Comparison of ENCODE assay signal across 18 cellular contexts in the genomic region with DNA sequence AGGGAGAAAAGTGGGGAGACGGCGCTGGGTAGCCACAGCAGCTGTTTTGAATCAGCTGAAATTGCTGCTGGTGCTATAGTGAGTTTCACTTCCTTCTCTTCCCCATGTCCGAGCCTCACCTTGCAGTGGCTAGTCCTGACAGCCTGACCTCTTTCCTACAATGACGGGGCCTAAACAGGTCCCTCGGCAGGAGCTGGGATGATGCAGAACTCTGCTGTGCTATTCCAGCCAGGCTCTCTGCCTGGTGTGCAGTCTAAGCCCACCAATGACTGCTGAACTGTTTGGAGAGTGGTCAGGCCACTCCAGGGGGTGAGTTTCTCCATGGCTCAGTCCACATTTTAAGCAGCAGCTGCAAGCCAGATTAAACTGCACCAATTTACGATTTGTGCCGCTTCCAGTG.
A peak's percentile ranks its signal among the peaks of the same experiment; 100 is the strongest.
DNase-seq lines count a peak whose midpoint lies in the region; ATAC-seq and TF ChIP-seq lines count a peak whose summit lies in the region.
"Had no signal": no experiment of that assay in that cellular context is flagged by ENCODE, and none has a peak within 500 bp of the region (broad histone marks: within the 10 kb centered on the region; RNA-seq: fewer than 3 reads in every experiment).

No MANE protein-coding gene starts in this region.

- H3K9me3 Mint-ChIP-seq in H9: no peaks in the 10 kb centered on the region
- H3K9me3 Mint-ChIP-seq: neural crest cell had no signal

- H3K4ac ChIP-seq in H9 (ENCODE audit: low read depth, low read length): no peak overlapping the region

- no peaks in the 10 kb centered on the region for H3K79me2 ChIP-seq in H9 (ENCODE audit: insufficient read depth, low read length)

- H3K27me3 Mint-ChIP-seq in H9 (ENCODE audit: low read depth): no peaks in the 10 kb centered on the region

- DNase-seq in GM10248 (ENCODE audit: extremely low spot score) (peak; percentile 51), H9 (no peak), NOMO-1 treated with dmso at 0.1 percent for 144 hours (lab: John Stamatoyannopoulos, UW; ENCODE audit: unreplicated experiment) (peak; percentile 8), lung (ENCODE audit: low spot score) (no peak), activated gamma-delta T cell (lab: John Stamatoyannopoulos, UW) (no peak), nucleus accumbens (lab: John Stamatoyannopoulos, UW) (no peak), SKM-1 treated with dmso at 0.1 percent for 144 hours (lab: John Stamatoyannopoulos, UW; ENCODE audit: unreplicated experiment) (no peak), NCI-H1694 (lab: John Stamatoyannopoulos, UW) (no peak)
- DNase-seq: activated CD8-positive, alpha-beta memory T cell treated with anti-CD3 and anti-CD28 coated beads, Interleukin-2, amount 50 U/mL, for 48 hours; adrenal gland; effector CD4-positive, alpha-beta T cell; EL; gastrocnemius medialis; NCI-H1417; NCI-H69 had no signal

- no peak overlapping the region for H3K4me3 Mint-ChIP-seq in H9
- H3K4me3 Mint-ChIP-seq: neural crest cell had no signal

- H3K4me3 ChIP-seq in lung: no peak overlapping the region
- H3K4me3 ChIP-seq: adrenal gland, gastrocnemius medialis, SJSA1 had no signal

- no peak overlapping the region for H4K8ac ChIP-seq in H9 (replicated peaks; ENCODE audit: insufficient read length, low read depth, low read length)

- H3K4me1 Mint-ChIP-seq in H9: peaks cover 46 to 51% of the 10 kb centered on the region in 2 experiments

- no peak overlapping the region for H4K91ac ChIP-seq in H9 (ENCODE audit: insufficient read length, low read depth, low read length)

- H2BK12ac ChIP-seq in H9 (ENCODE audit: insufficient read length, low read depth, low read length): no peak overlapping the region

- ATAC-seq in lung (ENCODE audit: insufficient read depth, low FRiP score): peak; percentile 12
- ATAC-seq: gastrocnemius medialis, left colon had no signal

- no peak overlapping the region for H3K56ac ChIP-seq in H9 (ENCODE audit: insufficient read length, low read depth, low read length)

- H3K4me2 ChIP-seq in H9 (ENCODE audit: insufficient read depth, insufficient read length, low read length): no peak overlapping the region

- H3K4me1 ChIP-seq in H9 (ENCODE audit: insufficient read depth, low read length): 0 out of 2 replicates have a peak, but pooled peaks cover 3% of the 10 kb centered on the region
- H3K4me1 ChIP-seq in lung (ENCODE audit: control insufficient read depth in 2 of 2, insufficient read depth in 2 of 2, low read length in 2 of 2): peaks cover 3 to 7% of the 10 kb centered on the region in 2 donors

- peak overlapping the region in 2 of 3 experiments; percentile 44 to 48; a peak in 2 of 7 replicates for H3K27ac Mint-ChIP-seq in H9

- H3K9ac ChIP-seq in H9 (ENCODE audit: extremely low read depth, insufficient read length, low read length): no peak overlapping the region

- no peak overlapping the region for H2BK20ac ChIP-seq in H9 (ENCODE audit: low read depth, low read length, poor library complexity, severe bottlenecking)

- H3T11ph ChIP-seq in H9 (ENCODE audit: low read length): no peak overlapping the region

- H3K27me3 ChIP-seq in H9 (ENCODE audit: insufficient read depth, low read length): no peaks in the 10 kb centered on the region
- no peaks in the 10 kb centered on the region for H3K27me3 ChIP-seq in lung (ENCODE audit: control insufficient read depth, insufficient read depth)
- H3K27me3 ChIP-seq: adrenal gland, gastrocnemius medialis, SJSA1 had no signal

- no peaks in the 10 kb centered on the region for H3K36me3 ChIP-seq in lung (ENCODE audit: control insufficient read depth in 2 of 2, insufficient read depth in 2 of 2, low read length in 2 of 2)
- H3K36me3 ChIP-seq: adrenal gland, gastrocnemius medialis, SJSA1 had no signal

- H3K36me3 Mint-ChIP-seq in H9 (ENCODE audit: insufficient read depth in 1 of 3, low read depth in 3 of 3): no peaks in the 10 kb centered on the region; a peak in 1 of 7 replicates

- POLR2A ChIA-PET in GM10248 (lab: Yijun Ruan, JAX): no interaction called here

- no peak overlapping the region for H2BK120ac ChIP-seq in H9 (ENCODE audit: low read depth, low read length, poor library complexity, severe bottlenecking)

- H3K14ac ChIP-seq in H9 (ENCODE audit: insufficient read depth, low read length): 0 out of 2 replicates have a peak overlapping the region, but pooled peaks have one; percentile 2

- no peak overlapping the region for H3K23ac ChIP-seq in H9 (ENCODE audit: insufficient read length, low read depth, low read length)

- no peak overlapping the region for H2BK5ac ChIP-seq in H9 (ENCODE audit: insufficient read length, low read length)

- no peak overlapping the region for H3K18ac ChIP-seq in H9 (ENCODE audit: insufficient read length, low read depth, low read length)

- H3K9me3 ChIP-seq in H9 (ENCODE audit: control insufficient read depth, low read depth, low read length) (no peaks in the 10 kb centered on the region), lung (ENCODE audit: control insufficient read depth in 2 of 2, insufficient read depth in 1 of 2, low read length in 1 of 2) (no peaks in the 10 kb centered on the region)
- H3K9me3 ChIP-seq: adrenal gland, gastrocnemius medialis, SJSA1 had no signal

- no peak overlapping the region for H2AK5ac ChIP-seq in H9 (ENCODE audit: insufficient read length, low read length)

- H3K79me1 ChIP-seq in H9 (ENCODE audit: insufficient read depth, low read depth, low read length, poor library complexity, severe bottlenecking): no peaks in the 10 kb centered on the region

- CTCF ChIA-PET in GM10248 (lab: Yijun Ruan, JAX): no interaction called here

- no CpG with 5 or more reads among the region's 7 CpGs for WGBS in H9 (ENCODE audit: extremely low coverage, insufficient read length, low lambda C conversion rate)
- WGBS in lung, 2 donors: 74% methylated on average over 7 of the region's 7 CpGs

- H2AFZ ChIP-seq in H9 (ENCODE audit: low read length): no peak overlapping the region

- no peaks in the 10 kb centered on the region for H3K23me2 ChIP-seq in H9 (ENCODE audit: insufficient read length, low read depth, low read length, poor library complexity, severe bottlenecking)

- H4K20me1 ChIP-seq in H9 (ENCODE audit: control insufficient read depth, insufficient read depth, insufficient read length): no peaks in the 10 kb centered on the region

- no peak overlapping the region for H2BK15ac ChIP-seq in H9 (ENCODE audit: low read depth, low read length)

- TF ChIP-seq CTCF in GM10248 (IDR thresholded peaks at IDR 0.05; ENCODE audit: control extremely low read depth, extremely low read depth, low read depth, missing control alignments) (no peak), H9 (conservative IDR thresholded peaks at IDR 0.05) (no peak), lung (IDR thresholded peaks at IDR 0.05; ENCODE audit: control extremely low read depth, extremely low read depth) (no peak)

- H4K5ac ChIP-seq in H9 (ENCODE audit: insufficient read length, low read depth, low read length): no peak overlapping the region

- H3K27ac ChIP-seq in H9 (ENCODE audit: insufficient read length, low read depth, low read length): no peak overlapping the region
- no peak overlapping the region for H3K27ac ChIP-seq in lung (ENCODE audit: low read depth in 1 of 2, low read length in 1 of 2)
- H3K27ac ChIP-seq: adrenal gland, gastrocnemius medialis, SJSA1 had no signal

Comparison
In these comparisons a context has a peak if more than half of its experiments do, and no peak if none do; other contexts are left out.
1. DNase-seq: peak in GM10248 (single experiment) and NOMO-1 treated with dmso at 0.1 percent for 144 hours (single experiment); none in H9 (single experiment), lung (single experiment), activated gamma-delta T cell (single experiment), nucleus accumbens (0 of 56), SKM-1 treated with dmso at 0.1 percent for 144 hours (single experiment) and NCI-H1694 (single experiment).